Comparison of ENCODE assay signal across 9 cellular contexts in the genomic region with DNA sequence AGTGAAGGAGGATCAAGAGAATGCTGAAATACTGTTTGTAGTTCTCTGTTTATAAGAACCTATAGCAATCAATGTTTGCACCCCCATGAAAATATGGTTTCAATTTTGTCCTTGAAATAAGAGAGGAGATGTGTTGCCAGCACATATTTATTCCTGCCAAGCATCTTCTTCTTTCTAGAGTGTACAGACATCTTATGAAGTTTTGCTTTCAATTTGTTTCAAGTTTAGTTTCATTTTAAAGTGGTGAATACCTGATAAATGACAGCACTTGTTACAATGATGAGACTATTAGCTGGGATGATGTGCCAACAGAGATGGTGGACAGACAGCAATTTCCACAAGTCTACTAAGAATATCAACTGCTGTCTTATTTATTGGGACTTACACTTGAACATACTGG. TPM values are rescaled to one million over a fixed set of nuclear protein-coding genes. Genes with fewer than 3 reads are reported as not detected.
A peak's percentile ranks its signal among the peaks of the same experiment; 100 is the strongest.
DNase-seq lines count a peak whose midpoint lies in the region; ATAC-seq, FAIRE-seq and TF ChIP-seq lines count a peak whose summit lies in the region.
"Had no signal": no experiment of that assay in that cellular context is flagged by ENCODE, and none has a peak within 500 bp of the region (broad histone marks: within the 10 kb centered on the region; RNA-seq: fewer than 3 reads in every experiment).

No MANE protein-coding gene starts in this region.

- H3K9me3 ChIP-seq in GM12878 (replicated peaks; ENCODE audit: control insufficient read depth, insufficient read depth, low read length) (no peaks in the 10 kb centered on the region), testis (no peaks in the 10 kb centered on the region)

- H3K4me3 ChIP-seq in GM12878 (no peak overlapping the region), testis (no peak overlapping the region)

- H3K4me1 ChIP-seq in GM12878 (ENCODE audit: control insufficient read depth, insufficient read depth, low read length) (peaks cover 9% of the 10 kb centered on the region), testis (no peaks in the 10 kb centered on the region)

- TF ChIP-seq EP300 in GM12878 (IDR thresholded peaks at IDR 0.05; ENCODE audit: borderline replicate concordance in 1 of 2, control insufficient read depth in 1 of 2, low read depth in 2 of 2, low read length in 2 of 2), result no peak

- FAIRE-seq in GM12878 (lab: Jason Lieb, UNC), result peak; percentile 56
- FAIRE-seq: bronchial epithelial cell had no signal

- H3K27me3 ChIP-seq in GM12878 (replicated peaks in 1 of 2; ENCODE audit: control insufficient read depth in 2 of 2, insufficient read depth in 2 of 2, low read length in 1 of 2) (no peaks in the 10 kb centered on the region), testis (no peaks in the 10 kb centered on the region)

- H3K36me3 ChIP-seq in GM12878 (ENCODE audit: control insufficient read depth in 2 of 2, insufficient read depth in 2 of 2, low read length in 1 of 2) (no peaks in the 10 kb centered on the region), testis (ENCODE audit: low read depth, missing control alignments) (no peaks in the 10 kb centered on the region)

- H3K4me2 ChIP-seq in GM12878 (ENCODE audit: control insufficient read depth, insufficient read depth), result peak overlapping the region; percentile 11

- RAD21 ChIA-PET in GM12878 (lab: Charles Lee; ENCODE audit: unreplicated experiment), result no interaction called here

- POLR2A ChIA-PET in GM12878 (lab: Charles Lee), result no interaction called here

- no peaks in the 10 kb centered on the region for H3K79me2 ChIP-seq in GM12878 (ENCODE audit: control insufficient read depth, insufficient read depth, low read length)

- SMC1A ChIA-PET in GM12878 (lab: Charles Lee; ENCODE audit: uncharacterized antibody, unreplicated experiment), result no interaction called here

- no peak for TF ChIP-seq RAD21 in GM12878 (IDR thresholded peaks at IDR 0.05; ENCODE audit: insufficient read depth, low read depth, low read length)

- H4K20me1 ChIP-seq in GM12878 (ENCODE audit: control insufficient read depth, insufficient read depth), result no peaks in the 10 kb centered on the region

- intact Hi-C loops in GM12878 (cut with micrococcal nuclease; ENCODE audit: unreplicated experiment), result loop anchor here (10.0 kb wide), 1 partner anchor 266 kb away; no protein-coding TSS in a partner anchor
- intact Hi-C loops in testis (cut with DNase I; ENCODE audit: low total_unique reads), result no loop called here

- CTCF ChIA-PET in GM12878 (lab: Yijun Ruan, JAX), result no interaction called here

- H3K9ac ChIP-seq in GM12878 (ENCODE audit: control insufficient read depth, insufficient read depth, low read length), result no peak overlapping the region

- in situ Hi-C loops in GM12878 (cut with MboI), result no loop called here

- peak; percentile 16 for DNase-seq in GM12878 (ENCODE audit: low read depth, low spot score)
- no peak for DNase-seq in testis
- DNase-seq in hippocampal formation (lab: John Stamatoyannopoulos, UW), result no peak
- DNase-seq in H4 (ENCODE audit: low spot score), result no peak
- DNase-seq: left cardiac atrium had no signal

- no TSS peak for BruUV-seq in GM12878 (replicated peaks; lab: Mats Ljungman, UMichigan)

- no peak for TF ChIP-seq POLR2A in GM12878 (IDR thresholded peaks at IDR 0.05; ENCODE audit: low read depth, low read length)
- TF ChIP-seq POLR2A in testis (IDR thresholded peaks at IDR 0.05), result no peak

- ATAC-seq in GM18870 (IDR thresholded peaks at IDR 0.05; ENCODE audit: unreplicated experiment), result peak; percentile 85
- peak; percentile 74 for ATAC-seq in GM21619 (IDR thresholded peaks at IDR 0.05; ENCODE audit: unreplicated experiment)
- peak; percentile 79 for ATAC-seq in HG03175 (IDR thresholded peaks at IDR 0.05; ENCODE audit: unreplicated experiment)
- ATAC-seq in GM12878, result peak; percentile 93
- ATAC-seq: left cardiac atrium had no signal

- TF ChIP-seq CTCF in GM12878 (IDR thresholded peaks at IDR 0.05 in 2 of 3, conservative IDR thresholded peaks at IDR 0.05 in 1 of 3; ENCODE audit: control insufficient read depth in 2 of 3, extremely low read depth in 1 of 3, insufficient read depth in 1 of 3, low read depth in 3 of 3, low read length in 3 of 3) (no peak), testis (IDR thresholded peaks at IDR 0.05) (no peak)

- H3K27ac ChIP-seq in GM12878 (ENCODE audit: control insufficient read depth, insufficient read depth), result no peak overlapping the region
- no peak overlapping the region for H3K27ac ChIP-seq in testis

- peak overlapping the region; percentile 91 for H2AFZ ChIP-seq in GM12878 (ENCODE audit: control insufficient read depth, low read depth, low read length)

TF ChIP-seq in GM12878, 131 proteins besides CTCF, POLR2A, EP300 and RAD21:
- TF ChIP-seq FOS (IDR thresholded peaks at IDR 0.05; ENCODE audit: borderline replicate concordance, extremely low read depth, insufficient read length) (no peak), ASH2L (IDR thresholded peaks at IDR 0.05; ENCODE audit: borderline replicate concordance, low read depth) (no peak), CEBPB (IDR thresholded peaks at IDR 0.05; ENCODE audit: borderline replicate concordance in 1 of 2, low read depth in 2 of 2, low read length in 2 of 2) (no peak), RELA (IDR thresholded peaks at IDR 0.05; ENCODE audit: borderline replicate concordance, partially characterized antibody) (no peak), SMC3 (IDR thresholded peaks at IDR 0.05; ENCODE audit: borderline replicate concordance, low read length) (no peak), RCOR1 (conservative IDR thresholded peaks at IDR 0.05; ENCODE audit: low read depth, low read length) (no peak)
- TF ChIP-seq, protein P1, sequence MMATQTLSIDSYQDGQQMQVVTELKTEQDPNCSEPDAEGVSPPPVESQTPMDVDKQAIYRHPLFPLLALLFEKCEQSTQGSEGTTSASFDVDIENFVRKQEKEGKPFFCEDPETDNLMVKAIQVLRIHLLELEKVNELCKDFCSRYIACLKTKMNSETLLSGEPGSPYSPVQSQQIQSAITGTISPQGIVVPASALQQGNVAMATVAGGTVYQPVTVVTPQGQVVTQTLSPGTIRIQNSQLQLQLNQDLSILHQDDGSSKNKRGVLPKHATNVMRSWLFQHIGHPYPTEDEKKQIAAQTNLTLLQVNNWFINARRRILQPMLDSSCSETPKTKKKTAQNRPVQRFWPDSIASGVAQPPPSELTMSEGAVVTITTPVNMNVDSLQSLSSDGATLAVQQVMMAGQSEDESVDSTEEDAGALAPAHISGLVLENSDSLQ (IDR thresholded peaks at IDR 0.05), result peak; percentile 54; the same call in 1 of the 2 replicates
- TF ChIP-seq, protein P2, sequence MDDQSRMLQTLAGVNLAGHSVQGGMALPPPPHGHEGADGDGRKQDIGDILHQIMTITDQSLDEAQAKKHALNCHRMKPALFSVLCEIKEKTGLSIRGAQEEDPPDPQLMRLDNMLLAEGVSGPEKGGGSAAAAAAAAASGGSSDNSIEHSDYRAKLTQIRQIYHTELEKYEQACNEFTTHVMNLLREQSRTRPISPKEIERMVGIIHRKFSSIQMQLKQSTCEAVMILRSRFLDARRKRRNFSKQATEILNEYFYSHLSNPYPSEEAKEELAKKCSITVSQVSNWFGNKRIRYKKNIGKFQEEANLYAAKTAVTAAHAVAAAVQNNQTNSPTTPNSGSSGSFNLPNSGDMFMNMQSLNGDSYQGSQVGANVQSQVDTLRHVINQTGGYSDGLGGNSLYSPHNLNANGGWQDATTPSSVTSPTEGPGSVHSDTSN (IDR thresholded peaks at IDR 0.05; ENCODE audit: insufficient replicate concordance, low read depth, low read length), result no peak
TF ChIP-seq in GM12878: peak in this region for 1.

RNA-seq across cellular contexts. Expression of a gene that starts 39.2 kb away (rescaled TPM):
- 6.3 and 9.3 TPM in 2 replicates for total RNA-seq in GM12878 (2013; cell fraction: nucleolus; rRNA removed)
- 27.2 and 30.2 TPM in 2 replicates for total RNA-seq in GM12878 (2014; rRNA removed)
- total RNA-seq in GM12878 (2014; rRNA removed; fragmentation: Illumina TruSeq; extraction: Trizol), result 45.7 and 48.2 TPM in 2 replicates
- total RNA-seq in GM12878 (2021), result 77.8 and 78.9 TPM in 2 replicates
- 92.3 TPM for polyA plus RNA-seq in GM12878 (2011; ENCODE audit: low read depth)
- 34.2 and 49.2 TPM in 2 replicates for polyA plus RNA-seq in GM12878 (2011; rRNA removed)
- 15.0 and 19.2 TPM in 2 replicates for polyA plus RNA-seq in GM12878 (2011; cell fraction: cytosol; rRNA removed)
- polyA plus RNA-seq in GM12878 (2011; cell fraction: nucleus; rRNA removed), result 9.5 and 14.0 TPM in 2 replicates
- 26.4 and 32.2 TPM in 2 replicates for polyA plus RNA-seq in GM12878 (2012)
- polyA plus RNA-seq in GM12878 (2014; fragmentation: Illumina TruSeq; extraction: Trizol), result 55.9 and 62.3 TPM in 2 replicates
- polyA plus RNA-seq in GM12878 (2014; fragmentation: Nextera tagmentation; extraction: Ambion mirVana), result 100 to 1,000 TPM; 237 to 283 TPM
- 40.3 and 43.8 TPM in 2 replicates for polyA plus RNA-seq in GM12878 (2014; rRNA removed)
- 100 to 1,000 TPM; 187 to 189 TPM for polyA plus RNA-seq in GM12878 (2016; fragmentation: Nextera tagmentation; extraction: Ambion mirVana)
- 6.2 and 8.2 TPM in 2 replicates for polyA minus RNA-seq in GM12878 (2011; rRNA and poly(A)+ RNA removed)
- polyA minus RNA-seq in GM12878 (2011; cell fraction: cytosol; rRNA and poly(A)+ RNA removed), result 2.9 TPM in 2 replicates
- polyA minus RNA-seq in GM12878 (2011; cell fraction: nucleus; rRNA and poly(A)+ RNA removed), result 9.6 and 12.3 TPM in 2 replicates
- total RNA-seq in testis, result 10 to 100 TPM; 11.8 to 16.0 TPM
- 58.2 TPM for polyA plus RNA-seq in testis (ENCODE audit: insufficient read depth, low read depth, low replicate concordance)
- 21.8 and 25.7 TPM in 2 replicates for total RNA-seq in H4 (2014; rRNA removed; shearing (Covaris generic))
